1 cellular context compared by ENCODE assay signal in genomic region chr5:138464388-138465287, GRCh38.
TF ChIP-seq lines count a peak whose summit lies in the region.

No MANE protein-coding gene starts in this region.

TF ChIP-seq in HepG2, 621 proteins besides CTCF, POLR2A, EP300 and RAD21 (continued from another document and continues in another):
- TF ChIP-seq ZNF607 (CRISPR knock-in tag; IDR thresholded peaks at IDR 0.05; ENCODE audit: borderline replicate concordance), result peak; percentile 87
- TF ChIP-seq SYNCRIP (IDR thresholded peaks at IDR 0.05; ENCODE audit: insufficient read depth, low read depth, low read length), result no peak
- TF ChIP-seq ATF2 (CRISPR knock-in tag; IDR thresholded peaks at IDR 0.05), result 0 out of 2 replicates have a peak, but pooled peaks have one; percentile 6
- no peak for TF ChIP-seq PLSCR1 (CRISPR knock-in tag; IDR thresholded peaks at IDR 0.05; ENCODE audit: borderline replicate concordance)
- no peak for TF ChIP-seq NCOA2 (CRISPR knock-in tag; IDR thresholded peaks at IDR 0.05)
- TF ChIP-seq CHD4 (IDR thresholded peaks at IDR 0.05; ENCODE audit: borderline replicate concordance, low read length), result peak; percentile 86; the same call in 1 of the 2 replicates
- TF ChIP-seq ADNP (CRISPR knock-in tag; IDR thresholded peaks at IDR 0.05), result no peak
- TF ChIP-seq DMTF1 (CRISPR knock-in tag; IDR thresholded peaks at IDR 0.05), result no peak
- peak; percentile 75; the same call in 1 of the 2 replicates for TF ChIP-seq ZNF558 (CRISPR knock-in tag; IDR thresholded peaks at IDR 0.05; ENCODE audit: borderline replicate concordance)
- 0 out of 2 replicates have a peak, but pooled peaks have one; percentile 23 for TF ChIP-seq ZNF552 (CRISPR knock-in tag; IDR thresholded peaks at IDR 0.05; ENCODE audit: borderline replicate concordance)
- TF ChIP-seq FOXO4 (CRISPR knock-in tag; conservative IDR thresholded peaks at IDR 0.05), result 0 out of 2 replicates have a peak, but pooled peaks have one; percentile 40
- TF ChIP-seq PITX1 (CRISPR knock-in tag; IDR thresholded peaks at IDR 0.05), result no peak
- TF ChIP-seq PRPF4 (IDR thresholded peaks at IDR 0.05; ENCODE audit: low read depth, low read length, poor library complexity, severe bottlenecking), result no peak
- no peak for TF ChIP-seq SIX4 (CRISPR knock-in tag; IDR thresholded peaks at IDR 0.05)
- no peak for TF ChIP-seq ZNF660 (CRISPR knock-in tag; IDR thresholded peaks at IDR 0.05; ENCODE audit: borderline replicate concordance, low read depth)
- TF ChIP-seq THRA (CRISPR knock-in tag; IDR thresholded peaks at IDR 0.05; ENCODE audit: borderline replicate concordance), result no peak
- peak; percentile 38; the same call in 1 of the 2 replicates for TF ChIP-seq SMAD1 (CRISPR knock-in tag; IDR thresholded peaks at IDR 0.05; ENCODE audit: borderline replicate concordance, low read depth)
- TF ChIP-seq MIER3 (CRISPR knock-in tag; IDR thresholded peaks at IDR 0.05; ENCODE audit: borderline replicate concordance), result no peak
- TF ChIP-seq ZNF629 (CRISPR knock-in tag; conservative IDR thresholded peaks at IDR 0.05), result no peak
- TF ChIP-seq ZBTB4 (CRISPR knock-in tag; IDR thresholded peaks at IDR 0.05; ENCODE audit: borderline replicate concordance), result no peak
- TF ChIP-seq HHEX (CRISPR knock-in tag; IDR thresholded peaks at IDR 0.05), result no peak
- TF ChIP-seq U2AF1 (optimal IDR thresholded peaks at IDR 0.05; ENCODE audit: low read depth, low read length), result no peak
- TF ChIP-seq PAWR (CRISPR knock-in tag; IDR thresholded peaks at IDR 0.05; ENCODE audit: borderline replicate concordance), result no peak
- TF ChIP-seq ZNF280D (CRISPR knock-in tag; IDR thresholded peaks at IDR 0.05), result no peak
- TF ChIP-seq ZNF362 (CRISPR knock-in tag; IDR thresholded peaks at IDR 0.05; ENCODE audit: borderline replicate concordance), result no peak
- no peak for TF ChIP-seq LRRFIP1 (CRISPR knock-in tag; conservative IDR thresholded peaks at IDR 0.05)
- no peak for TF ChIP-seq RFXAP (CRISPR knock-in tag; IDR thresholded peaks at IDR 0.05; ENCODE audit: borderline replicate concordance)
- TF ChIP-seq PHF8 (CRISPR knock-in tag; IDR thresholded peaks at IDR 0.05), result peak; percentile 78
- no peak for TF ChIP-seq BCL3 (CRISPR knock-in tag; IDR thresholded peaks at IDR 0.05)
- no peak; the same call in 1 of the 2 replicates for TF ChIP-seq ZNF619 (CRISPR knock-in tag; IDR thresholded peaks at IDR 0.05)
- TF ChIP-seq ZNF878 (CRISPR knock-in tag; IDR thresholded peaks at IDR 0.05), result peak; percentile 30; the same call in 1 of the 2 replicates
- no peak for TF ChIP-seq ZNF264 (CRISPR knock-in tag; IDR thresholded peaks at IDR 0.05)
- TF ChIP-seq ONECUT2 (CRISPR knock-in tag; IDR thresholded peaks at IDR 0.05), result peak; percentile 7; the same call in 1 of the 2 replicates
- TF ChIP-seq SALL2 (CRISPR knock-in tag; IDR thresholded peaks at IDR 0.05), result no peak; the same call in 1 of the 2 replicates
- TF ChIP-seq ZFYVE20 (CRISPR knock-in tag; IDR thresholded peaks at IDR 0.05; ENCODE audit: borderline replicate concordance, low read depth), result no peak
- peak; percentile 53; the same call in 1 of the 2 replicates for TF ChIP-seq ZNF235 (CRISPR knock-in tag; IDR thresholded peaks at IDR 0.05; ENCODE audit: borderline replicate concordance)
- peak; percentile 56 for TF ChIP-seq RXRA (CRISPR knock-in tag; IDR thresholded peaks at IDR 0.05)
- 0 out of 2 replicates have a peak, but pooled peaks have one; percentile 25 for TF ChIP-seq ZNF615 (CRISPR knock-in tag; IDR thresholded peaks at IDR 0.05; ENCODE audit: borderline replicate concordance)
- no peak for TF ChIP-seq DNMT3B (CRISPR knock-in tag; conservative IDR thresholded peaks at IDR 0.05)
- peak; percentile 45; the same call in 1 of the 2 replicates for TF ChIP-seq ETV5 (CRISPR knock-in tag; IDR thresholded peaks at IDR 0.05; ENCODE audit: borderline replicate concordance)
- peak; percentile 64; the same call in 1 of the 2 replicates for TF ChIP-seq ZNF580 (CRISPR knock-in tag; IDR thresholded peaks at IDR 0.05; ENCODE audit: borderline replicate concordance, low read depth)
- TF ChIP-seq HMGA1 (CRISPR knock-in tag; conservative IDR thresholded peaks at IDR 0.05), result no peak
